Comparison of ENCODE assay signal across 8 cellular contexts in the genomic region with DNA sequence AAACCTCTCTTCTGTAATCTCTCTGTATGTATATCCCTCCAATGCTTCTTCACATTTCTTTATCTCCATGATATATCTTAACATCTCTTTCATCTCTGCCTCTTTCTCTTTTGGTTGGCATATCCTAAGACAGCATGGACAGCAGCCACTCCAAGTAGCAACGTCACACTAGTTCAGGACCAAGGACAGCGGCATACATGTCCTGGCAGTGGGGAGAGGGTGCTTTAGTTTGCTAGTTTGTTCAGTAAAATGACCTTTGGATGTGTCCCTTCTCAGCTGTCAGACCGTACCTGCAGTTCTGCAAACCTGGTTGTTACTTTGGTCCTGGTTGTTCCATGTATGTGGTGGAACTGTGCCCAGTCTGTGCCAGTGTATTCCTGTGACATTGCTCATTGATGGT.
DNase-seq lines count a peak whose midpoint lies in the region; ATAC-seq and TF ChIP-seq lines count a peak whose summit lies in the region.

No MANE protein-coding gene starts in this region.

- in situ Hi-C loops in brain microvascular endothelial cell (cut with HindIII; ENCODE audit: low pct_ligation_motif_present, low sequenced_read_pairs) = no loop called here

- no peaks in the 10 kb centered on the region for H3K4me1 Mint-ChIP-seq in CD14-positive monocyte

- no peaks in the 10 kb centered on the region for H3K36me3 Mint-ChIP-seq in CD14-positive monocyte

- H3K9me3 Mint-ChIP-seq in CD14-positive monocyte = peaks cover 0 to 1% (median 0%) of the 10 kb centered on the region in 7 donors

- H3K27ac Mint-ChIP-seq in CD14-positive monocyte = no peak overlapping the region

- H3K27me3 Mint-ChIP-seq in CD14-positive monocyte (ENCODE audit: low read depth in 3 of 3) = peaks cover 0 to 12% (median 1%) of the 10 kb centered on the region in 3 donors

- no peak for ATAC-seq in GM18502 (IDR thresholded peaks at IDR 0.05; ENCODE audit: poor library complexity, unreplicated experiment)
- no peak for ATAC-seq in GM19328 (IDR thresholded peaks at IDR 0.05; ENCODE audit: unreplicated experiment)
- ATAC-seq in GM18867 (IDR thresholded peaks at IDR 0.05; ENCODE audit: unreplicated experiment) = no peak

- no peak overlapping the region for H3K4me3 Mint-ChIP-seq in CD14-positive monocyte

- H3K36me3 ChIP-seq in brain microvascular endothelial cell (replicated peaks) (no peaks in the 10 kb centered on the region), liver (ENCODE audit: control insufficient read depth in 4 of 4, insufficient read depth in 3 of 4, low read depth in 1 of 4, low read length in 3 of 4) (no peaks in the 10 kb centered on the region)

- H3K27ac ChIP-seq in brain microvascular endothelial cell (no peak overlapping the region), liver (ENCODE audit: low read depth in 1 of 2, low read length in 2 of 2) (no peak overlapping the region)

- no peak overlapping the region for H3K9ac ChIP-seq in liver (ENCODE audit: low read depth in 1 of 2, low read length in 2 of 2)

- no peak overlapping the region for H3K4me3 ChIP-seq in brain microvascular endothelial cell (ENCODE audit: low read depth, low read length)
- H3K4me3 ChIP-seq in liver (ENCODE audit: low read depth in 1 of 3, low read length in 3 of 3) = no peak overlapping the region

- WGBS in liver = 7% methylated on average over 3 of the region's 3 CpGs

- peak; percentile 35 to 54 for TF ChIP-seq RAD21 in liver (IDR thresholded peaks at IDR 0.05)

- intact Hi-C loops in CD14-positive monocyte (cut with micrococcal nuclease) = no loop called here

- no peaks in the 10 kb centered on the region for H3K4me1 ChIP-seq in liver (ENCODE audit: control insufficient read depth in 4 of 4, insufficient read depth in 4 of 4, low read length in 3 of 4)

- H3K27me3 ChIP-seq in brain microvascular endothelial cell (replicated peaks) = no peaks in the 10 kb centered on the region
- no peaks in the 10 kb centered on the region for H3K27me3 ChIP-seq in liver (ENCODE audit: control insufficient read depth in 4 of 4, insufficient read depth in 4 of 4, low read length in 3 of 4)

- TF ChIP-seq CTCF in brain microvascular endothelial cell (IDR thresholded peaks at IDR 0.05; ENCODE audit: low read depth, low read length, missing control alignments) (no peak), liver (IDR thresholded peaks at IDR 0.05; ENCODE audit: low read depth, low read length, missing input control) (no peak), CD14-positive monocyte (IDR thresholded peaks at IDR 0.05) (no peak)

- DNase-seq in ELF-1 (ENCODE audit: low read depth, low spot score) (peak; percentile 67), KG1 (lab: John Stamatoyannopoulos, UW) (peak; percentile 35), brain microvascular endothelial cell (peak; percentile 71), CD14-positive monocyte (ENCODE audit: low spot score) (no peak)

- H3K9me3 ChIP-seq in liver (ENCODE audit: control insufficient read depth in 4 of 4, low read length in 3 of 4) = no peaks in the 10 kb centered on the region

TF ChIP-seq in liver, 16 proteins besides CTCF, POLR2A, EP300 and RAD21:
- TF ChIP-seq FOXA2 (IDR thresholded peaks at IDR 0.05) (no peak), TAF1 (conservative IDR thresholded peaks at IDR 0.05) (no peak), NR2F2 (IDR thresholded peaks at IDR 0.05) (no peak), HNF4A (conservative IDR thresholded peaks at IDR 0.05) (peak; percentile 70 to 90), RXRA (IDR thresholded peaks at IDR 0.05) (peak; percentile 45 to 49), JUND (IDR thresholded peaks at IDR 0.05) (no peak), YY1 (IDR thresholded peaks at IDR 0.05) (no peak), HNF4G (IDR thresholded peaks at IDR 0.05) (peak; percentile 69), SP1 (IDR thresholded peaks at IDR 0.05) (peak; percentile 68), EGR1 (IDR thresholded peaks at IDR 0.05; ENCODE audit: low read depth in 2 of 2) (no peak), FOXA1 (IDR thresholded peaks at IDR 0.05) (no peak), ATF3 (IDR thresholded peaks at IDR 0.05) (no peak), GABPA (IDR thresholded peaks at IDR 0.05 in 1 of 2, conservative IDR thresholded peaks at IDR 0.05 in 1 of 2) (no peak)
- TF ChIP-seq, protein P1, sequence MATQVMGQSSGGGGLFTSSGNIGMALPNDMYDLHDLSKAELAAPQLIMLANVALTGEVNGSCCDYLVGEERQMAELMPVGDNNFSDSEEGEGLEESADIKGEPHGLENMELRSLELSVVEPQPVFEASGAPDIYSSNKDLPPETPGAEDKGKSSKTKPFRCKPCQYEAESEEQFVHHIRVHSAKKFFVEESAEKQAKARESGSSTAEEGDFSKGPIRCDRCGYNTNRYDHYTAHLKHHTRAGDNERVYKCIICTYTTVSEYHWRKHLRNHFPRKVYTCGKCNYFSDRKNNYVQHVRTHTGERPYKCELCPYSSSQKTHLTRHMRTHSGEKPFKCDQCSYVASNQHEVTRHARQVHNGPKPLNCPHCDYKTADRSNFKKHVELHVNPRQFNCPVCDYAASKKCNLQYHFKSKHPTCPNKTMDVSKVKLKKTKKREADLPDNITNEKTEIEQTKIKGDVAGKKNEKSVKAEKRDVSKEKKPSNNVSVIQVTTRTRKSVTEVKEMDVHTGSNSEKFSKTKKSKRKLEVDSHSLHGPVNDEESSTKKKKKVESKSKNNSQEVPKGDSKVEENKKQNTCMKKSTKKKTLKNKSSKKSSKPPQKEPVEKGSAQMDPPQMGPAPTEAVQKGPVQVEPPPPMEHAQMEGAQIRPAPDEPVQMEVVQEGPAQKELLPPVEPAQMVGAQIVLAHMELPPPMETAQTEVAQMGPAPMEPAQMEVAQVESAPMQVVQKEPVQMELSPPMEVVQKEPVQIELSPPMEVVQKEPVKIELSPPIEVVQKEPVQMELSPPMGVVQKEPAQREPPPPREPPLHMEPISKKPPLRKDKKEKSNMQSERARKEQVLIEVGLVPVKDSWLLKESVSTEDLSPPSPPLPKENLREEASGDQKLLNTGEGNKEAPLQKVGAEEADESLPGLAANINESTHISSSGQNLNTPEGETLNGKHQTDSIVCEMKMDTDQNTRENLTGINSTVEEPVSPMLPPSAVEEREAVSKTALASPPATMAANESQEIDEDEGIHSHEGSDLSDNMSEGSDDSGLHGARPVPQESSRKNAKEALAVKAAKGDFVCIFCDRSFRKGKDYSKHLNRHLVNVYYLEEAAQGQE (IDR thresholded peaks at IDR 0.05) = peak; percentile 100
- TF ChIP-seq, protein P2, sequence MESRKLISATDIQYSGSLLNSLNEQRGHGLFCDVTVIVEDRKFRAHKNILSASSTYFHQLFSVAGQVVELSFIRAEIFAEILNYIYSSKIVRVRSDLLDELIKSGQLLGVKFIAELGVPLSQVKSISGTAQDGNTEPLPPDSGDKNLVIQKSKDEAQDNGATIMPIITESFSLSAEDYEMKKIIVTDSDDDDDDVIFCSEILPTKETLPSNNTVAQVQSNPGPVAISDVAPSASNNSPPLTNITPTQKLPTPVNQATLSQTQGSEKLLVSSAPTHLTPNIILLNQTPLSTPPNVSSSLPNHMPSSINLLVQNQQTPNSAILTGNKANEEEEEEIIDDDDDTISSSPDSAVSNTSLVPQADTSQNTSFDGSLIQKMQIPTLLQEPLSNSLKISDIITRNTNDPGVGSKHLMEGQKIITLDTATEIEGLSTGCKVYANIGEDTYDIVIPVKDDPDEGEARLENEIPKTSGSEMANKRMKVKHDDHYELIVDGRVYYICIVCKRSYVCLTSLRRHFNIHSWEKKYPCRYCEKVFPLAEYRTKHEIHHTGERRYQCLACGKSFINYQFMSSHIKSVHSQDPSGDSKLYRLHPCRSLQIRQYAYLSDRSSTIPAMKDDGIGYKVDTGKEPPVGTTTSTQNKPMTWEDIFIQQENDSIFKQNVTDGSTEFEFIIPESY (IDR thresholded peaks at IDR 0.05) = no peak
- TF ChIP-seq, protein P3, sequence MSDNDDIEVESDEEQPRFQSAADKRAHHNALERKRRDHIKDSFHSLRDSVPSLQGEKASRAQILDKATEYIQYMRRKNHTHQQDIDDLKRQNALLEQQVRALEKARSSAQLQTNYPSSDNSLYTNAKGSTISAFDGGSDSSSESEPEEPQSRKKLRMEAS (IDR thresholded peaks at IDR 0.05) = no peak
